ENCODE assay signal across 8 cellular contexts in the genomic region with DNA sequence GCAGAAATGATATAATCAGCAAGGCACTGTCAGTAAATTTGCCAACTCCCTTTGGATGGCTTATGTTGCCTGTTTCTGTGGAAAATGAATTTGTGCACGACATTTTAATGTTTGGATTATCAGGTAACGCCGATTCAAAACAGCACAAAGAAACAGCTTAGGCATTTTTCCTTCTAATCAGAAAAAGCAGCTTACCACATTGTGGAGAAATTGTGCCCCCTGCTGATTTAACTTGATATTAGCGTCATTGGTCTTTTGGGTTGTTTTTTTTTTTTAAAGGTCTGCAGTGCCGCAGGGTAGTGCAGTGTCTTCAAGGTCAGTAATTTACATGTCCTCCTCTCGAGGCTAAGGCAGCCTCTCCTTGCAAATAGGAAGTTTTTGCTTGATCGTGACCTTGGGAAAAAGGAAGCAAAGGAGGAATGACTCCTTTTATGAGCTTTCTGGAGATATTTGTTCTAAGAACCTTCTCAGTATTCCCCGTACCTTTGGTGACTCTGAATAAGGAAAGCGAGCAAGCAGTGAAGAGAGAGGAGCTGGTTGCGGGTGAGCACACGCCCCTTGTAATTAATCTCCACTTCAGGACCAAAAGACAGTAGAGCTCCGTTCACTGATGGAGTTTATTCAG.
DNase-seq lines count a peak whose midpoint lies in the region; ATAC-seq, FAIRE-seq and TF ChIP-seq lines count a peak whose summit lies in the region.

No MANE protein-coding gene starts in this region.

- WGBS in body of pancreas, 2 donors: 23 to 27% methylated on average over 12 of the region's 12 CpGs

- H4K20me1 ChIP-seq in KMS-11 (ENCODE audit: insufficient read depth): no peaks in the 10 kb centered on the region

- H2AFZ ChIP-seq in KMS-11 (ENCODE audit: low read depth): peak overlapping the region; percentile 55

- DNase-seq in GM18507 (ENCODE audit: extremely low spot score, insufficient read length, low read depth) (peak; percentile 8), NOMO-1 treated with DMSO at 0.1 percent for 48 hours (lab: John Stamatoyannopoulos, UW; ENCODE audit: unreplicated experiment) (peak; percentile 69), body of pancreas (peak; percentile 48 to 80 (median 57)), iPS-NIHi7 (ENCODE audit: extremely low spot score) (peak; percentile 67)
- DNase-seq in stimulated activated naive CD8-positive, alpha-beta T cell treated with anti-CD3 and anti-CD28 coated beads, Interleukin-15, Interleukin-2, amounts not matched to agents 100 U/mL and 50 U/mL, for 24 hours: peak; percentile 22
- DNase-seq in NK-92 treated with Interleukin-12 subunit alpha and Interleukin-12 subunit beta, amount 100 ng/mL, for 24 hours (lab: John Stamatoyannopoulos, UW): no peak

- H3K36me3 ChIP-seq in KMS-11 (ENCODE audit: insufficient read depth): no peaks in the 10 kb centered on the region
- no peaks in the 10 kb centered on the region for H3K36me3 ChIP-seq in body of pancreas (replicated peaks in 1 of 2; ENCODE audit: insufficient read depth in 1 of 2, low read depth in 2 of 2)

- H3K4me2 ChIP-seq in KMS-11: peak overlapping the region; percentile 30; the same call in 1 of the 2 replicates

- TF ChIP-seq POLR2A in body of pancreas (IDR thresholded peaks at IDR 0.05): no peak

- H3K4me3 ChIP-seq in KMS-11 (IDR thresholded peaks at IDR 0.05; ENCODE audit: insufficient read depth, low read depth, low read length) (no peak overlapping the region), body of pancreas (no peak overlapping the region)

- H3K27ac ChIP-seq in C4-2B (no peak overlapping the region), KMS-11 (no peak overlapping the region), body of pancreas (peak overlapping the region in 3 of 4 donors; percentile 24 to 76 (median 57))

- H3K79me2 ChIP-seq in KMS-11 (ENCODE audit: insufficient read depth, low read depth): no peaks in the 10 kb centered on the region

- no peak overlapping the region for H3K9ac ChIP-seq in KMS-11

- TF ChIP-seq CTCF in C4-2B (conservative IDR thresholded peaks at IDR 0.05): peak; percentile 77
- TF ChIP-seq CTCF in KMS-11 (conservative IDR thresholded peaks at IDR 0.05; ENCODE audit: low read depth, low read length): peak; percentile 63
- peak; percentile 33 to 85 (median 71) for TF ChIP-seq CTCF in body of pancreas (IDR thresholded peaks at IDR 0.05)

- H3K27me3 ChIP-seq in KMS-11 (ENCODE audit: insufficient read depth, low read depth): no peaks in the 10 kb centered on the region
- H3K27me3 ChIP-seq in body of pancreas: no peaks in the 10 kb centered on the region

- intact Hi-C loops in body of pancreas (cut with DNase I): loop anchor here (5.0 kb wide), 1 partner anchor 86 kb away; no protein-coding TSS in a partner anchor

- peaks cover 12% of the 10 kb centered on the region for H3K4me1 ChIP-seq in KMS-11 (ENCODE audit: low read depth, poor library complexity, severe bottlenecking)
- H3K4me1 ChIP-seq in body of pancreas: peaks cover 58% of the 10 kb centered on the region

- peak; percentile 73 for FAIRE-seq in GM18507 (lab: Jason Lieb, UNC)

- peak; percentile 63 for ATAC-seq in body of pancreas
- ATAC-seq in stimulated activated naive CD8-positive, alpha-beta T cell treated with anti-CD3 and anti-CD28 coated beads, Interleukin-15, Interleukin-2, amounts not matched to agents 100 U/mL and 50 U/mL, for 24 hours: no peak

- H3K9me3 ChIP-seq in body of pancreas: no peaks in the 10 kb centered on the region

Comparison
In these comparisons a context has a peak if more than half of its experiments do, and no peak if none do; other contexts are left out.
1. H3K27ac ChIP-seq: peak in body of pancreas (3 of 4); none in C4-2B (single experiment) and KMS-11 (single experiment).
2. Peak in every context shown above with its lines, with median percentiles within 50 percentile points of each other: CTCF ChIP-seq.